18 cellular contexts compared by ENCODE assay signal in the genomic region with DNA sequence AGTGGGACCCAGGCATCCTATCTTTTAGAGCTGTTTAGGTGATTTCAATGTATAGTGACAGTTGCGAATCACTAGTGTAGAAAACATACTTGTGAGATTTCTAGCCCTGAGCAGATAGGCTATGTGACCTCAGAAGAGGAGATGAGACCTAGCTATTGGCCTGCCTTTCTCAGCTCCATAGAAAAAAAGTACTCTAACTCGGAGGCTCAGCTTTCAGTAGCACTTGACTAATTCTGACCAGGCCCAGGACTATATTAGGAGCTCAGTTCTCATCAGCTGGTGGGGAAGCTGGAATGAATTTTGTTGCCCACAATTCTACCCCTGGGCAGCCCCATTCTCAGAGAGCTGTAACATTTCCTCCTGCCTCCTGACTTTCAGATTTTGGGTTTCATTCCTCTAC.
DNase-seq lines count a peak whose midpoint lies in the region; ATAC-seq and FAIRE-seq lines count a peak whose summit lies in the region.
"Had no signal": no experiment of that assay in that cellular context is flagged by ENCODE, and none has a peak within 500 bp of the region (broad histone marks: within the 10 kb centered on the region; RNA-seq: fewer than 3 reads in every experiment).

No MANE protein-coding gene starts in this region.

- FAIRE-seq in RCC 7860 (lab: Jason Lieb, UNC) = no peak
- FAIRE-seq: GM18507 had no signal

- peaks cover 9% of the 10 kb centered on the region for H3K36me3 Mint-ChIP-seq in activated naive CD8-positive, alpha-beta T cell treated with anti-CD3 and anti-CD28 coated beads, Interleukin-2, amount 50 U/mL, for 24 hours (ENCODE audit: low read depth)
- peaks cover 4% of the 10 kb centered on the region for H3K36me3 Mint-ChIP-seq in activated naive CD8-positive, alpha-beta T cell treated with anti-CD3 and anti-CD28 coated beads for 36 hours

- peaks cover 11% of the 10 kb centered on the region for H3K9me3 Mint-ChIP-seq in activated naive CD8-positive, alpha-beta T cell treated with anti-CD3 and anti-CD28 coated beads, Interleukin-2, amount 50 U/mL, for 24 hours
- H3K9me3 Mint-ChIP-seq in activated naive CD8-positive, alpha-beta T cell treated with anti-CD3 and anti-CD28 coated beads for 36 hours = no peaks in the 10 kb centered on the region

- peak overlapping the region; percentile 49 for H3K27ac Mint-ChIP-seq in activated naive CD8-positive, alpha-beta T cell treated with anti-CD3 and anti-CD28 coated beads, Interleukin-2, amount 50 U/mL, for 24 hours
- H3K27ac Mint-ChIP-seq in activated naive CD8-positive, alpha-beta T cell treated with anti-CD3 and anti-CD28 coated beads for 36 hours = no peak overlapping the region

- DNase-seq in activated naive CD8-positive, alpha-beta T cell treated with anti-CD3 and anti-CD28 coated beads, Interleukin-2, amount 50 U/mL, for 24 hours = no peak
- no peak for DNase-seq in activated naive CD8-positive, alpha-beta T cell treated with anti-CD3 and anti-CD28 coated beads for 36 hours
- DNase-seq in myocyte (ENCODE audit: low read depth) (peak; percentile 56), occipital lobe (lab: John Stamatoyannopoulos, UW) (no peak), RCC 7860 (ENCODE audit: low spot score) (no peak)
- DNase-seq in effector CD4-positive, alpha-beta T cell = no peak
- no peak for DNase-seq in activated CD4-positive, alpha-beta T cell treated with anti-CD3 and anti-CD28 coated beads, Interleukin-2, amount 50 U/mL, for 4 hours
- DNase-seq: COR-L47, DMS79, Kasumi-1, NCI-H1694, NCI-H2081, NCI-H2171, NCI-H345, NCI-H524 had no signal

- no peak overlapping the region for H3K4me3 Mint-ChIP-seq in activated naive CD8-positive, alpha-beta T cell treated with anti-CD3 and anti-CD28 coated beads, Interleukin-2, amount 50 U/mL, for 24 hours
- H3K4me3 Mint-ChIP-seq in activated naive CD8-positive, alpha-beta T cell treated with anti-CD3 and anti-CD28 coated beads for 36 hours = no peak overlapping the region

- ATAC-seq in activated naive CD8-positive, alpha-beta T cell treated with anti-CD3 and anti-CD28 coated beads, Interleukin-2, amount 50 U/mL, for 24 hours = peak; percentile 30
- peak; percentile 63 for ATAC-seq in HG02870 (IDR thresholded peaks at IDR 0.05; ENCODE audit: unreplicated experiment)
- ATAC-seq: Right ventricle myocardium inferior had no signal

- peaks cover 55% of the 10 kb centered on the region for H3K4me1 Mint-ChIP-seq in activated naive CD8-positive, alpha-beta T cell treated with anti-CD3 and anti-CD28 coated beads, Interleukin-2, amount 50 U/mL, for 24 hours
- H3K4me1 Mint-ChIP-seq in activated naive CD8-positive, alpha-beta T cell treated with anti-CD3 and anti-CD28 coated beads for 36 hours = peaks cover 17% of the 10 kb centered on the region

- peaks cover 3% of the 10 kb centered on the region for H3K27me3 Mint-ChIP-seq in activated naive CD8-positive, alpha-beta T cell treated with anti-CD3 and anti-CD28 coated beads, Interleukin-2, amount 50 U/mL, for 24 hours
- H3K27me3 Mint-ChIP-seq in activated naive CD8-positive, alpha-beta T cell treated with anti-CD3 and anti-CD28 coated beads for 36 hours = peaks cover 5% of the 10 kb centered on the region
